Comparison of ENCODE assay signal across 8 cellular contexts in genomic region chr12:49828143-49829091, GRCh38. TPM values are rescaled to one million over a fixed set of nuclear protein-coding genes. Genes with fewer than 3 reads are reported as not detected.
A peak's percentile ranks its signal among the peaks of the same experiment; 100 is the strongest.
DNase-seq lines count a peak whose midpoint lies in the region; ATAC-seq and TF ChIP-seq lines count a peak whose summit lies in the region.

Gene NCKAP5L (minus strand): TSS chr12:49828413. CDS start chr12:49804044, 24,369 bp downstream.

- TF ChIP-seq CTCF in AG09319 (IDR thresholded peaks at IDR 0.05; ENCODE audit: low read depth, low read length) (no peak), kidney epithelial cell (IDR thresholded peaks at IDR 0.05; ENCODE audit: insufficient read depth, low read length, poor library complexity, severe bottlenecking) (no peak)

- peak within 1 kb of the TSS; percentile 90 for H3K4me3 ChIP-seq in kidney epithelial cell (ENCODE audit: low read depth, low read length)

- no peaks in the 10 kb centered on the region for H3K27me3 ChIP-seq in kidney epithelial cell (ENCODE audit: control insufficient read depth, insufficient read depth, low read length)

- H3K36me3 ChIP-seq in kidney epithelial cell (ENCODE audit: control insufficient read depth, insufficient read depth, low read length), result no peaks in the 10 kb centered on the region

- DNase-seq in AG09319 (ENCODE audit: extremely low read depth, low read depth) (peak; percentile 94), NCI-H446 treated with DMSO at 0.1 percent for 48 hours (lab: John Stamatoyannopoulos, UW) (peak; percentile 80), cerebellum (ENCODE audit: low spot score) (peak; percentile 97), kidney epithelial cell (ENCODE audit: low read depth) (peak; percentile 81)
- peak; percentile 88 for DNase-seq in activated CD4-positive, alpha-beta T cell treated with anti-CD3 and anti-CD28 coated beads for 1 hour
- peak; percentile 97 for DNase-seq in stimulated activated CD4-positive, alpha-beta T cell treated with anti-CD3 and anti-CD28 coated beads, Interleukin-15, amount 100 ng/mL, for 24 hours

- ATAC-seq in GM19035 (IDR thresholded peaks at IDR 0.05; ENCODE audit: unreplicated experiment), result peak; percentile 83
- peak; percentile 87 for ATAC-seq in HG03354 (IDR thresholded peaks at IDR 0.05; ENCODE audit: poor library complexity, severe bottlenecking, unreplicated experiment)

RNA-seq across cellular contexts. Expression of gene NCKAP5L, which starts in this region (rescaled TPM):
- total RNA-seq in cerebellum, result 18.4 TPM
- 24.1 and 27.6 TPM in 2 replicates for total RNA-seq in kidney epithelial cell

Comparison
In these comparisons a context has a peak if more than half of its experiments do, and no peak if none do; other contexts are left out.
1. Peak in every context shown above with its lines: DNase-seq, ATAC-seq and H3K4me3 ChIP-seq.